In genomic region chr4:48341776-48342558, GRCh38 we compare ENCODE assay signal across 8 cellular contexts. TPM values are rescaled to one million over a fixed set of nuclear protein-coding genes. Genes with fewer than 3 reads are reported as not detected.
A peak's percentile ranks its signal among the peaks of the same experiment; 100 is the strongest.
DNase-seq lines count a peak whose midpoint lies in the region; ATAC-seq and TF ChIP-seq lines count a peak whose summit lies in the region.

No MANE protein-coding gene starts in this region.

- peak; percentile 27 for ATAC-seq in GM18498 (IDR thresholded peaks at IDR 0.05; ENCODE audit: unreplicated experiment)
- peak; percentile 28 for ATAC-seq in activated CD8-positive, alpha-beta T cell treated with anti-CD3 and anti-CD28 coated beads, Interleukin-2, amount 10 ng/mL, durations not matched to agents 7 days and 5 days

- peaks cover 4% of the 10 kb centered on the region for H3K4me1 ChIP-seq in endodermal cell (ENCODE audit: control insufficient read depth, insufficient read depth, low read length)

- H3K27ac ChIP-seq in endodermal cell (ENCODE audit: low read depth, low read length): peak overlapping the region; percentile 95

- peaks cover 49% of the 10 kb centered on the region for H3K4me1 Mint-ChIP-seq in activated CD8-positive, alpha-beta T cell treated with anti-CD3 and anti-CD28 coated beads, Interleukin-2, amount 10 ng/mL, durations not matched to agents 7 days and 5 days (ENCODE audit: low read depth)
- peaks cover 55% of the 10 kb centered on the region for H3K4me1 Mint-ChIP-seq in endodermal cell

- H3K36me3 ChIP-seq in endodermal cell (ENCODE audit: control insufficient read depth, insufficient read depth, low read length): no peaks in the 10 kb centered on the region

- CTCF ChIA-PET in activated CD8-positive, alpha-beta T cell treated with anti-CD3 and anti-CD28 coated beads, Interleukin-2, amount 10 ng/mL, durations not matched to agents 7 days and 5 days (lab: Charles Lee): interaction anchor here (0.9 to 1.7 kb wide), 9 partner anchors 9 to 214 kb away, joined by 3 to 6 read pairs (median 4); no protein-coding TSS in a partner anchor

- H3K9ac ChIP-seq in endodermal cell (ENCODE audit: extremely low read depth, low read length, poor library complexity, severe bottlenecking): peak overlapping the region; percentile 75

- peak overlapping the region; percentile 96 for H3K4me3 Mint-ChIP-seq in activated CD8-positive, alpha-beta T cell treated with anti-CD3 and anti-CD28 coated beads, Interleukin-2, amount 10 ng/mL, durations not matched to agents 7 days and 5 days
- H3K4me3 Mint-ChIP-seq in endodermal cell: peak overlapping the region; percentile 94

- whole genome bisulfite sequencing in endodermal cell (ENCODE audit: insufficient coverage in 1 of 2, insufficient read length in 1 of 2), 2 experiments: 0 to 1% methylated on average over 20 to 63 of the region's 63 CpGs

- H3K4me3 ChIP-seq in HFF-Myc (replicated peaks; ENCODE audit: low read depth, low read length): peak overlapping the region; percentile 90
- peak overlapping the region; percentile 96 for H3K4me3 ChIP-seq in endodermal cell (ENCODE audit: low read length)

- TF ChIP-seq CTCF in HFF-Myc (IDR thresholded peaks at IDR 0.05; ENCODE audit: low read depth, low read length, missing control alignments): no peak
- no peak for TF ChIP-seq CTCF in endodermal cell (conservative IDR thresholded peaks at IDR 0.05)

- H3K36me3 Mint-ChIP-seq in activated CD8-positive, alpha-beta T cell treated with anti-CD3 and anti-CD28 coated beads, Interleukin-2, amount 10 ng/mL, durations not matched to agents 7 days and 5 days (ENCODE audit: low read depth): peaks cover 16% of the 10 kb centered on the region
- H3K36me3 Mint-ChIP-seq in endodermal cell (ENCODE audit: low read depth): no peaks in the 10 kb centered on the region

- H3K9me3 ChIP-seq in endodermal cell (ENCODE audit: control insufficient read depth, low read length): no peaks in the 10 kb centered on the region

- peak overlapping the region; percentile 95 for H3K27ac Mint-ChIP-seq in activated CD8-positive, alpha-beta T cell treated with anti-CD3 and anti-CD28 coated beads, Interleukin-2, amount 10 ng/mL, durations not matched to agents 7 days and 5 days
- H3K27ac Mint-ChIP-seq in endodermal cell: peak overlapping the region; percentile 96

- POLR2A ChIA-PET in activated CD8-positive, alpha-beta T cell treated with anti-CD3 and anti-CD28 coated beads, Interleukin-2, amount 10 ng/mL, durations not matched to agents 7 days and 5 days (lab: Charles Lee): interaction anchor here (1.0 to 1.7 kb wide), 12 partner anchors 9 to 428 kb away, joined by 3 to 8 read pairs (median 4); partner anchors contain the start of gene NFXL1

- H3K9me3 Mint-ChIP-seq in activated CD8-positive, alpha-beta T cell treated with anti-CD3 and anti-CD28 coated beads, Interleukin-2, amount 10 ng/mL, durations not matched to agents 7 days and 5 days (ENCODE audit: insufficient read depth): no peaks in the 10 kb centered on the region
- H3K9me3 Mint-ChIP-seq in endodermal cell: no peaks in the 10 kb centered on the region

- no peaks in the 10 kb centered on the region for H3K27me3 Mint-ChIP-seq in activated CD8-positive, alpha-beta T cell treated with anti-CD3 and anti-CD28 coated beads, Interleukin-2, amount 10 ng/mL, durations not matched to agents 7 days and 5 days (ENCODE audit: low read depth)
- H3K27me3 Mint-ChIP-seq in endodermal cell (ENCODE audit: insufficient read depth): no peaks in the 10 kb centered on the region

- DNase-seq in HFF-Myc (ENCODE audit: extremely low read depth, low read depth) (no peak), NCI-H1092 (lab: John Stamatoyannopoulos, UW) (peak; percentile 22), endodermal cell (peak; percentile 88), midbrain (lab: John Stamatoyannopoulos, UW) (peak; percentile 58), NCI-H1048 (lab: John Stamatoyannopoulos, UW) (no peak)
- DNase-seq in activated CD8-positive, alpha-beta T cell treated with anti-CD3 and anti-CD28 coated beads, Interleukin-2, amount 10 ng/mL, durations not matched to agents 7 days and 5 days: peak; percentile 54
- DNase-seq in stimulated activated CD8-positive, alpha-beta memory T cell treated with anti-CD3 and anti-CD28 coated beads, Interleukin-2, amount 100 ng/mL, for 48 hours (ENCODE audit: low read depth in 2 of 2): peak; percentile 26 to 30

- no peaks in the 10 kb centered on the region for H3K27me3 ChIP-seq in endodermal cell (ENCODE audit: control insufficient read depth, insufficient read depth, low read length, poor library complexity, severe bottlenecking)

RNA-seq across cellular contexts. Expression of gene SLAIN2, which starts 0.6 kb away (rescaled TPM):
- 10 to 100 TPM; 61.3 to 61.6 TPM for total RNA-seq in activated CD8-positive, alpha-beta T cell treated with anti-CD3 and anti-CD28 coated beads, Interleukin-2, amount 10 ng/mL, durations not matched to agents 7 days and 5 days
- total RNA-seq in endodermal cell: 10 to 100 TPM; 42.1 to 49.8 TPM
- polyA plus RNA-seq in endodermal cell (2013, experiment 1 of 2): 40.0 TPM
- 40.0 TPM for polyA plus RNA-seq in endodermal cell (2013, experiment 2 of 2)

Comparison
In these comparisons a context has a peak if more than half of its experiments do, and no peak if none do; other contexts are left out.
1. DNase-seq: peak in NCI-H1092 (single experiment), activated CD8-positive, alpha-beta T cell treated with anti-CD3 and anti-CD28 coated beads, Interleukin-2, amount 10 ng/mL, durations not matched to agents 7 days and 5 days (single experiment), endodermal cell (single experiment), midbrain (single experiment) and stimulated activated CD8-positive, alpha-beta memory T cell treated with anti-CD3 and anti-CD28 coated beads, Interleukin-2, amount 100 ng/mL, for 48 hours (2 of 2); none in HFF-Myc (single experiment) and NCI-H1048 (single experiment).